ENCODE assay signal across 11 cellular contexts in genomic region chr5:6273090-6273735, GRCh38.
DNase-seq lines count a peak whose midpoint lies in the region; ATAC-seq and TF ChIP-seq lines count a peak whose summit lies in the region.
"Had no signal": no experiment of that assay in that cellular context is flagged by ENCODE, and none has a peak within 500 bp of the region (broad histone marks: within the 10 kb centered on the region; RNA-seq: fewer than 3 reads in every experiment).

No MANE protein-coding gene starts in this region.

- POLR2A ChIA-PET in SK-N-SH (lab: Yijun Ruan, JAX), result no interaction called here

- H3K9me3 ChIP-seq in SK-N-SH, result no peaks in the 10 kb centered on the region; the same call in 1 of the 2 replicates
- H3K9me3 ChIP-seq in adrenal gland (replicated peaks in 1 of 3), result no peaks in the 10 kb centered on the region
- no peaks in the 10 kb centered on the region for H3K9me3 ChIP-seq in Karpas-422 (ENCODE audit: low read length)

- peaks cover 0 to 7% of the 10 kb centered on the region in 2 experiments; a peak in 1 of 4 replicates for H3K4me1 ChIP-seq in SK-N-SH (ENCODE audit: control insufficient read depth in 1 of 2, insufficient read depth in 2 of 2, low read depth in 1 of 2, low read length in 1 of 2)
- H3K4me1 ChIP-seq in adrenal gland (replicated peaks in 1 of 2), result no peaks in the 10 kb centered on the region
- H3K4me1 ChIP-seq in Karpas-422 (ENCODE audit: low read length), result no peaks in the 10 kb centered on the region

- intact Hi-C loops in adrenal gland (cut with DNase I), result no loop called here

- H4K20me1 ChIP-seq in SK-N-SH (ENCODE audit: insufficient read depth) (no peaks in the 10 kb centered on the region), Karpas-422 (ENCODE audit: insufficient read depth, low read depth, low read length) (no peaks in the 10 kb centered on the region)

- H3K27ac ChIP-seq in SK-N-SH (ENCODE audit: low read depth in 2 of 2, low read length in 1 of 2), result no peak overlapping the region
- no peak overlapping the region for H3K27ac ChIP-seq in adrenal gland
- H3K27ac ChIP-seq in Karpas-422 (ENCODE audit: low read length), result no peak overlapping the region

- TF ChIP-seq POLR2A in GM18505 (IDR thresholded peaks at IDR 0.05; ENCODE audit: borderline replicate concordance, extremely low read depth, insufficient read depth, insufficient read length), result no peak
- TF ChIP-seq POLR2A in adrenal gland (IDR thresholded peaks at IDR 0.05), result no peak

- H3K9ac ChIP-seq in SK-N-SH, result no peak overlapping the region
- H3K9ac ChIP-seq in Karpas-422 (ENCODE audit: low read length), result no peak overlapping the region

- TF ChIP-seq RAD21 in SK-N-SH (IDR thresholded peaks at IDR 0.05; ENCODE audit: low read length), result no peak

- ATAC-seq in GM18505 (IDR thresholded peaks at IDR 0.05; ENCODE audit: unreplicated experiment), result peak; percentile 61
- ATAC-seq in GM19463 (IDR thresholded peaks at IDR 0.05; ENCODE audit: unreplicated experiment), result peak; percentile 65
- ATAC-seq in HG02852 (IDR thresholded peaks at IDR 0.05; ENCODE audit: unreplicated experiment), result peak; percentile 69
- ATAC-seq in HG03575 (IDR thresholded peaks at IDR 0.05; ENCODE audit: extremely low read depth, insufficient number of reproducible peaks, low FRiP score, unreplicated experiment), result peak; percentile 81

- H3F3A ChIP-seq in SK-N-SH (replicated peaks; ENCODE audit: insufficient read depth), result no peaks in the 10 kb centered on the region

- no peak for TF ChIP-seq EP300 in SK-N-SH (IDR thresholded peaks at IDR 0.05; ENCODE audit: borderline replicate concordance in 1 of 2, low read depth in 1 of 2, low read length in 1 of 2)

- H3K27me3 ChIP-seq in SK-N-SH (ENCODE audit: insufficient read depth), result no peaks in the 10 kb centered on the region
- H3K27me3 ChIP-seq in adrenal gland, result no peaks in the 10 kb centered on the region
- H3K27me3 ChIP-seq in Karpas-422 (ENCODE audit: low read length), result no peaks in the 10 kb centered on the region

- H3K4me3 ChIP-seq in SK-N-SH (ENCODE audit: low read depth in 2 of 2, low read length in 1 of 2) (no peak overlapping the region), adrenal gland (no peak overlapping the region), Karpas-422 (ENCODE audit: low read length) (no peak overlapping the region)

- WGBS in SK-N-SH (ENCODE audit: low lambda C conversion rate), result 31% methylated on average over 10 of the region's 10 CpGs
- 86 to 88% (median 87%) methylated on average over 10 of the region's 10 CpGs for WGBS in adrenal gland, 4 donors

- DNase-seq in SK-N-SH (no peak), adrenal gland (no peak), Karpas-422 (no peak)
- DNase-seq in activated effector memory CD4-positive, alpha-beta T cell treated with Interleukin-2 at 50 U/mL for 16 hours, result no peak
- DNase-seq: DMS79 treated with DMSO at 0.1 percent for 48 hours, NCI-H82, SHP77 treated with DMSO at 0.1 percent for 48 hours had no signal

- CTCF ChIA-PET in SK-N-SH (lab: Yijun Ruan, JAX), result no interaction called here

- H3K79me2 ChIP-seq in SK-N-SH (ENCODE audit: insufficient read depth) (no peaks in the 10 kb centered on the region), Karpas-422 (ENCODE audit: low read length) (no peaks in the 10 kb centered on the region)

- H2AFZ ChIP-seq in SK-N-SH (ENCODE audit: low read depth) (no peak overlapping the region), Karpas-422 (ENCODE audit: low read length) (no peak overlapping the region)

- H3K4me2 ChIP-seq in SK-N-SH, result no peak overlapping the region
- no peak overlapping the region for H3K4me2 ChIP-seq in Karpas-422 (ENCODE audit: low read depth, low read length, poor library complexity, severe bottlenecking)

- H3K36me3 ChIP-seq in SK-N-SH (replicated peaks in 1 of 2; ENCODE audit: control insufficient read depth in 1 of 2, insufficient read depth in 2 of 2, low read length in 1 of 2) (no peaks in the 10 kb centered on the region), adrenal gland (replicated peaks in 1 of 2) (no peaks in the 10 kb centered on the region), Karpas-422 (ENCODE audit: insufficient read depth, low read length) (no peaks in the 10 kb centered on the region)

- H3K9me2 ChIP-seq in SK-N-SH (no peaks in the 10 kb centered on the region), Karpas-422 (replicated peaks; ENCODE audit: insufficient read depth, low read length) (0 out of 2 replicates have a peak, but pooled peaks cover 4% of the 10 kb centered on the region)

- TF ChIP-seq CTCF in SK-N-SH (IDR thresholded peaks at IDR 0.05) (no peak), adrenal gland (IDR thresholded peaks at IDR 0.05) (no peak)

TF ChIP-seq in SK-N-SH, 30 proteins besides CTCF, POLR2A, EP300 and RAD21:
- TF ChIP-seq SMC3 (IDR thresholded peaks at IDR 0.05; ENCODE audit: low read depth, low read length) (no peak), USF1 (IDR thresholded peaks at IDR 0.05; ENCODE audit: borderline replicate concordance, low read depth) (no peak), ZBTB33 (IDR thresholded peaks at IDR 0.05; ENCODE audit: borderline replicate concordance, low read depth) (no peak), GABPA (IDR thresholded peaks at IDR 0.05; ENCODE audit: low read depth) (no peak), POLR2AphosphoS5 (IDR thresholded peaks at IDR 0.05; ENCODE audit: low read depth, low read length) (no peak), EZH2phosphoT487 (IDR thresholded peaks at IDR 0.05; ENCODE audit: borderline replicate concordance, low read depth) (no peak), MAX (IDR thresholded peaks at IDR 0.05; ENCODE audit: low read depth) (no peak), JUND (IDR thresholded peaks at IDR 0.05) (no peak), GATA2 (CRISPR knock-in tag; IDR thresholded peaks at IDR 0.05) (no peak), CHD2 (IDR thresholded peaks at IDR 0.05; ENCODE audit: low read length, partially characterized antibody) (no peak), TAF1 (IDR thresholded peaks at IDR 0.05; ENCODE audit: borderline replicate concordance, low read depth, low read length) (no peak), RCOR1 (IDR thresholded peaks at IDR 0.05; ENCODE audit: low read length) (no peak)
